17 cellular contexts compared by ENCODE assay signal in the genomic region with DNA sequence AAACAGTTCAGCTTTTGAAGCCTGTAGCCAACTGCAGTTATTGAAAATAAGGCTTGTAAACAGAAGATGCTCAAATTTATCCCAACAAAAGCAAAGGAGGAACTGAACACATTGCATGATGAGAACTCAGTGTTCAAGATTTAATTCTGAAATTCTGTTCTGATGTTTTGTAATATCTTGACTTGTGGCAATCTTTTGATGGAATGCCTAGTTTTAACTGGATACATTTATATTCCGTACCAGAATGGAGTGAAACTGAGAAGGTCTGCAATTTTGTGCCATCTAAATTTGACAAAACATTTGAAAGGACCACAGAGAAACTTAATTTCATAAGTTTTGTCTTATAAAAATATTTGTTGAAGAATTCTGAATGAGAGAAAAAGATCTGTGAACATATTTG.
"Had no signal": no experiment of that assay in that cellular context is flagged by ENCODE, and none has a peak within 500 bp of the region (broad histone marks: within the 10 kb centered on the region; RNA-seq: fewer than 3 reads in every experiment).

No MANE protein-coding gene starts in this region.

- H3K9me3 Mint-ChIP-seq: activated CD4-positive, alpha-beta T cell treated with anti-CD3 and anti-CD28 coated beads, Interleukin-2, amount 10 ng/mL, durations not matched to agents 24 days and 14 days; neural progenitor cell; T-helper 1 cell treated with Interleukin-12 subunit alpha and Interleukin-12 subunit beta and Interleukin-4 antibody, amounts not matched to agents 30 μg/mL and 1 μg/mL, for 36 hours; WTC11 had no signal

- H3K27me3 Mint-ChIP-seq: activated CD4-positive, alpha-beta T cell treated with anti-CD3 and anti-CD28 coated beads, Interleukin-2, amount 10 ng/mL, durations not matched to agents 24 days and 14 days; activated CD8-positive, alpha-beta memory T cell treated with anti-CD3 and anti-CD28 coated beads, Interleukin-2, amount 10 ng/mL, durations not matched to agents 7 days and 5 days; activated naive CD8-positive, alpha-beta T cell treated with anti-CD3 and anti-CD28 coated beads, Interleukin-2, amount 10 ng/mL, durations not matched to agents 7 days and 5 days had no signal

- H3K36me3 ChIP-seq: ascending aorta, neural progenitor cell, ovary, thyroid gland, vagina had no signal

- H3K4me1 ChIP-seq: ascending aorta had no signal

- DNase-seq: activated CD4-positive, alpha-beta T cell treated with anti-CD3 and anti-CD28 coated beads, Interleukin-2, amount 10 ng/mL, durations not matched to agents 24 days and 14 days; activated CD8-positive, alpha-beta memory T cell treated with anti-CD3 and anti-CD28 coated beads, Interleukin-2, amount 10 ng/mL, durations not matched to agents 7 days and 5 days; activated naive CD8-positive, alpha-beta T cell treated with anti-CD3 and anti-CD28 coated beads, Interleukin-2, amount 10 ng/mL, durations not matched to agents 7 days and 5 days; kidney; left ventricle myocardium superior; mesendoderm; ovary; retina; stimulated activated CD4-positive, alpha-beta T cell treated with anti-CD3 and anti-CD28 coated beads, Interleukin-15, amount 100 ng/mL, for 24 hours; stimulated activated CD4-positive, alpha-beta T cell treated with anti-CD3 and anti-CD28 coated beads, Interleukin-4, amount 100 ng/mL, for 4 hours; thyroid gland had no signal

- H3K27ac ChIP-seq: ascending aorta, neural progenitor cell, ovary, thyroid gland, vagina had no signal

- ATAC-seq: activated CD8-positive, alpha-beta memory T cell treated with anti-CD3 and anti-CD28 coated beads, Interleukin-2, amount 10 ng/mL, durations not matched to agents 7 days and 5 days; left ventricle myocardium superior; SK-N-SH treated with all-trans-retinoic acid at 6 μM for 48 hours; WTC11 had no signal

- H3K27me3 ChIP-seq: ascending aorta, neural progenitor cell, ovary, thyroid gland, vagina had no signal

- H3K36me3 Mint-ChIP-seq: WTC11 had no signal

- H3K9me3 ChIP-seq: ascending aorta, ovary, thyroid gland, vagina had no signal

- H3K4me3 Mint-ChIP-seq: activated CD4-positive, alpha-beta T cell treated with anti-CD3 and anti-CD28 coated beads, Interleukin-2, amount 10 ng/mL, durations not matched to agents 24 days and 14 days; activated CD8-positive, alpha-beta memory T cell treated with anti-CD3 and anti-CD28 coated beads, Interleukin-2, amount 10 ng/mL, durations not matched to agents 7 days and 5 days; activated naive CD8-positive, alpha-beta T cell treated with anti-CD3 and anti-CD28 coated beads, Interleukin-2, amount 10 ng/mL, durations not matched to agents 7 days and 5 days; neural progenitor cell; T-helper 1 cell treated with Interleukin-12 subunit alpha and Interleukin-12 subunit beta and Interleukin-4 antibody, amounts not matched to agents 30 μg/mL and 1 μg/mL, for 36 hours; WTC11 had no signal

- H3K27ac Mint-ChIP-seq: activated CD4-positive, alpha-beta T cell treated with anti-CD3 and anti-CD28 coated beads, Interleukin-2, amount 10 ng/mL, durations not matched to agents 24 days and 14 days; activated CD8-positive, alpha-beta memory T cell treated with anti-CD3 and anti-CD28 coated beads, Interleukin-2, amount 10 ng/mL, durations not matched to agents 7 days and 5 days; activated naive CD8-positive, alpha-beta T cell treated with anti-CD3 and anti-CD28 coated beads, Interleukin-2, amount 10 ng/mL, durations not matched to agents 7 days and 5 days; neural progenitor cell; T-helper 1 cell treated with Interleukin-12 subunit alpha and Interleukin-12 subunit beta and Interleukin-4 antibody, amounts not matched to agents 30 μg/mL and 1 μg/mL, for 36 hours; WTC11 had no signal

- H3K4me3 ChIP-seq: ascending aorta, neural progenitor cell, ovary, thyroid gland, vagina had no signal
